Comparison of ENCODE assay signal across 15 cellular contexts in the genomic region with DNA sequence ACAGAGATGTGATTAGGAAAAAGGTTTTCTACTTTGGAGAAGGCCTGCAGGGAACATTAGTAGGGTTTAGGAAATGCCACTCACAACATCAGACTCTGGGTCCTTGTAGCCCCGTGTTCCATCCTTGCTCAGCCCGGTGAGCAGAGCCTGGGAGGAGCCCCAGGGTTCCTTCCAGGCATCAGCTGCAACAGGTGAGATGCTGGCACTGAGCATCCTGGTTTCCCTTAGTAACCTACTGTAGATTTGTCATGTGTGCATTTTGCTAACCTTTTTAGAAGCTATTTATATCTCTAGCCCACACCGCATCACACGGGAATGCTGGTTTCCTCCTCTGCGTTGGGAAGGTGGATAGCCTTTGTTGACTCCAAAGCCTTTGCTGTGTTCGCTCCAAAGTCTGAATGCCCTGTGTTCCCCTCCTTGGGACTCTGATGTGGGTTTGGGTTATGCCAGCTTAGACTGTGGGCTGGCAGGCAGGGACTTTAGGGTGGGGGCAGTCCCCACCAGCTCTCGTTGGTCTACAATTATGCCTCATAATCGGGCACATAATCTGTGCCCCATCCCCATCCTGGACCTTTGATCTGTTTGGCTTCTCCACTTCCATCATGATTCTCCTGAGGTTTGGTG.
A peak's percentile ranks its signal among the peaks of the same experiment; 100 is the strongest.
DNase-seq lines count a peak whose midpoint lies in the region; ATAC-seq and TF ChIP-seq lines count a peak whose summit lies in the region.
"Had no signal": no experiment of that assay in that cellular context is flagged by ENCODE, and none has a peak within 500 bp of the region (broad histone marks: within the 10 kb centered on the region; RNA-seq: fewer than 3 reads in every experiment).

No MANE protein-coding gene starts in this region.

- ATAC-seq in GM18498 (IDR thresholded peaks at IDR 0.05; ENCODE audit: unreplicated experiment), result no peak
- ATAC-seq: activated CD4-positive, CD25-positive, alpha-beta regulatory T cell treated with anti-CD3 and anti-CD28 coated beads, Interleukin-2, amount 50 U/mL, for 24 hours; PC-3 had no signal

- peak overlapping the region in 8 of 11 experiments; percentile 31 to 59 (median 48); a peak in 11 of 22 replicates for H3K9ac ChIP-seq in BLaER1 treated with 17β-estradiol and CSF1 and Interleukin-3, amounts not matched to agents 10 nM and 100 nM

- H3K9me3 ChIP-seq in BLaER1 treated with 17β-estradiol and CSF1 and Interleukin-3, amounts not matched to agents 10 nM and 100 nM (replicated peaks in 1 of 11), result no peaks in the 10 kb centered on the region
- H3K9me3 ChIP-seq in HEK293 (ENCODE audit: control insufficient read depth, insufficient read depth, low read depth, low read length) (no peaks in the 10 kb centered on the region), neutrophil (no peaks in the 10 kb centered on the region)
- H3K9me3 ChIP-seq in effector memory CD4-positive, alpha-beta T cell (ENCODE audit: control insufficient read depth, low read length), result no peaks in the 10 kb centered on the region
- H3K9me3 ChIP-seq: suprapubic skin had no signal

- peaks cover 0 to 64% (median 24%) of the 10 kb centered on the region in 11 experiments; a peak in 12 of 22 replicates for H3K36me3 ChIP-seq in BLaER1 treated with 17β-estradiol and CSF1 and Interleukin-3, amounts not matched to agents 10 nM and 100 nM
- peaks cover 0 to 50% of the 10 kb centered on the region in 2 experiments; a peak in 2 of 3 replicates for H3K36me3 ChIP-seq in HEK293 (ENCODE audit: control insufficient read depth in 2 of 2, insufficient read depth in 1 of 2, low read length in 2 of 2)
- peaks cover 5% of the 10 kb centered on the region for H3K36me3 ChIP-seq in neutrophil
- H3K36me3 ChIP-seq in effector memory CD4-positive, alpha-beta T cell (ENCODE audit: control insufficient read depth, insufficient read depth, low read length), result no peaks in the 10 kb centered on the region

- peak overlapping the region in 7 of 10 experiments; percentile 3 to 31 (median 12); a peak in 6 of 20 replicates for H3K4me3 ChIP-seq in BLaER1 treated with 17β-estradiol and CSF1 and Interleukin-3, amounts not matched to agents 10 nM and 100 nM
- no peak overlapping the region for H3K4me3 ChIP-seq in HEK293 (ENCODE audit: low read depth, low read length)
- peak overlapping the region; percentile 31 to 38 for H3K4me3 ChIP-seq in neutrophil (ENCODE audit: low read depth in 1 of 2, low read length in 1 of 2)
- no peak overlapping the region for H3K4me3 ChIP-seq in effector memory CD4-positive, alpha-beta T cell (ENCODE audit: insufficient read depth, low read depth, low read length, poor library complexity, severe bottlenecking)
- H3K4me3 ChIP-seq: suprapubic skin had no signal

- POLR2A ChIA-PET in HEK293 (lab: Yijun Ruan, JAX), result no interaction called here

- H3K27me3 ChIP-seq in BLaER1 treated with 17β-estradiol and CSF1 and Interleukin-3, amounts not matched to agents 10 nM and 100 nM, result peaks cover 0 to 7% (median 0%) of the 10 kb centered on the region in 11 experiments; a peak in 3 of 22 replicates
- no peaks in the 10 kb centered on the region for H3K27me3 ChIP-seq in neutrophil
- no peaks in the 10 kb centered on the region for H3K27me3 ChIP-seq in effector memory CD4-positive, alpha-beta T cell (replicated peaks; ENCODE audit: control insufficient read depth, insufficient read depth, low read length, poor library complexity, severe bottlenecking)
- H3K27me3 ChIP-seq: suprapubic skin had no signal

- no peak for TF ChIP-seq CTCF in HEK293 (tag by site-specific recombination; IDR thresholded peaks at IDR 0.05)
- TF ChIP-seq CTCF in neutrophil (IDR thresholded peaks at IDR 0.05), result no peak

- CTCF ChIA-PET in HEK293 (lab: Yijun Ruan, JAX), result no interaction called here

- peaks cover 81 to 88% (median 86%) of the 10 kb centered on the region in 10 experiments for H3K4me1 ChIP-seq in BLaER1 treated with 17β-estradiol and CSF1 and Interleukin-3, amounts not matched to agents 10 nM and 100 nM
- H3K4me1 ChIP-seq in HEK293 (ENCODE audit: control insufficient read depth, insufficient read depth, low read length), result peaks cover 12% of the 10 kb centered on the region
- H3K4me1 ChIP-seq in neutrophil (ENCODE audit: control insufficient read depth in 1 of 2, insufficient read depth in 1 of 2, low read depth in 1 of 2, low read length in 1 of 2), result peaks cover 70 to 76% of the 10 kb centered on the region in 2 experiments
- H3K4me1 ChIP-seq in effector memory CD4-positive, alpha-beta T cell (ENCODE audit: control insufficient read depth, insufficient read depth, low read length, poor library complexity, severe bottlenecking), result peaks cover 5% of the 10 kb centered on the region

- no peak for DNase-seq in NOMO-1 treated with dmso at 0.1 percent for 144 hours (lab: John Stamatoyannopoulos, UW; ENCODE audit: unreplicated experiment)
- no peak for DNase-seq in effector memory CD4-positive, alpha-beta T cell
- no peak for DNase-seq in SKM-1 treated with dmso at 0.1 percent for 144 hours (lab: John Stamatoyannopoulos, UW; ENCODE audit: unreplicated experiment)
- DNase-seq: activated naive CD8-positive, alpha-beta T cell treated with anti-CD3 and anti-CD28 coated beads, Interleukin-2, amount 10 ng/mL, durations not matched to agents 7 days and 5 days; DMS53; occipital lobe; PC-3; small intestine had no signal

- H3K4me2 ChIP-seq in BLaER1 treated with 17β-estradiol and CSF1 and Interleukin-3, amounts not matched to agents 10 nM and 100 nM, result peak overlapping the region; percentile 78 to 97 (median 91)

- H3K27ac ChIP-seq in BLaER1 treated with 17β-estradiol and CSF1 and Interleukin-3, amounts not matched to agents 10 nM and 100 nM, result peak overlapping the region in 9 of 11 experiments; percentile 0 to 87 (median 32); a peak in 9 of 22 replicates
- no peak overlapping the region for H3K27ac ChIP-seq in HEK293 (ENCODE audit: extremely low read depth, low read depth, low read length)
- H3K27ac ChIP-seq in cingulate gyrus (ENCODE audit: low read depth, low read length), result peak overlapping the region; percentile 12
- peak overlapping the region; percentile 92 for H3K27ac ChIP-seq in neutrophil
- no peak overlapping the region for H3K27ac ChIP-seq in effector memory CD4-positive, alpha-beta T cell (ENCODE audit: insufficient read depth, low read length, poor library complexity, severe bottlenecking)

- peaks cover 78 to 98% (median 93%) of the 10 kb centered on the region in 11 experiments for H4K20me1 ChIP-seq in BLaER1 treated with 17β-estradiol and CSF1 and Interleukin-3, amounts not matched to agents 10 nM and 100 nM

TF ChIP-seq in HEK293, 187 proteins besides CTCF, POLR2A, EP300 and RAD21:
- TF ChIP-seq, protein P1, sequence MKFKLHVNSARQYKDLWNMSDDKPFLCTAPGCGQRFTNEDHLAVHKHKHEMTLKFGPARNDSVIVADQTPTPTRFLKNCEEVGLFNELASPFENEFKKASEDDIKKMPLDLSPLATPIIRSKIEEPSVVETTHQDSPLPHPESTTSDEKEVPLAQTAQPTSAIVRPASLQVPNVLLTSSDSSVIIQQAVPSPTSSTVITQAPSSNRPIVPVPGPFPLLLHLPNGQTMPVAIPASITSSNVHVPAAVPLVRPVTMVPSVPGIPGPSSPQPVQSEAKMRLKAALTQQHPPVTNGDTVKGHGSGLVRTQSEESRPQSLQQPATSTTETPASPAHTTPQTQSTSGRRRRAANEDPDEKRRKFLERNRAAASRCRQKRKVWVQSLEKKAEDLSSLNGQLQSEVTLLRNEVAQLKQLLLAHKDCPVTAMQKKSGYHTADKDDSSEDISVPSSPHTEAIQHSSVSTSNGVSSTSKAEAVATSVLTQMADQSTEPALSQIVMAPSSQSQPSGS (tag by site-specific recombination; IDR thresholded peaks at IDR 0.05; ENCODE audit: low read depth), result no peak
- TF ChIP-seq SCRT2 (tag by site-specific recombination; IDR thresholded peaks at IDR 0.05) (peak; percentile 82), ZNF624 (tag by site-specific recombination; IDR thresholded peaks at IDR 0.05) (no peak), ZNF629 (tag by site-specific recombination; IDR thresholded peaks at IDR 0.05) (no peak)
- TF ChIP-seq, protein P2, sequence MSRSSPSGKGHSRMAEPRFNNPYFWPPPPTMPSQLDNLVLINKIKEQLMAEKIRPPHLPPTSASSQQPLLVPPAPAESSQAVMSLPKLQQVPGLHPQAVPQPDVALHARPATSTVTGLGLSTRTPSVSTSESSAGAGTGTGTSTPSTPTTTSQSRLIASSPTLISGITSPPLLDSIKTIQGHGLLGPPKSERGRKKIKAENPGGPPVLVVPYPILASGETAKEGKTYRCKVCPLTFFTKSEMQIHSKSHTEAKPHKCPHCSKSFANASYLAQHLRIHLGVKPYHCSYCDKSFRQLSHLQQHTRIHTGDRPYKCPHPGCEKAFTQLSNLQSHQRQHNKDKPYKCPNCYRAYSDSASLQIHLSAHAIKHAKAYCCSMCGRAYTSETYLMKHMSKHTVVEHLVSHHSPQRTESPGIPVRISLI (tag by site-specific recombination; IDR thresholded peaks at IDR 0.05), result no peak

Comparison
In these comparisons a context has a peak if more than half of its experiments do, and no peak if none do; other contexts are left out.
1. H3K27ac ChIP-seq: peak in BLaER1 treated with 17β-estradiol and CSF1 and Interleukin-3, amounts not matched to agents 10 nM and 100 nM (9 of 11), cingulate gyrus (single experiment) and neutrophil (single experiment); none in HEK293 (single experiment) and effector memory CD4-positive, alpha-beta T cell (single experiment).
2. H3K4me3 ChIP-seq: peak in BLaER1 treated with 17β-estradiol and CSF1 and Interleukin-3, amounts not matched to agents 10 nM and 100 nM (7 of 10) and neutrophil (2 of 2); none in HEK293 (single experiment) and effector memory CD4-positive, alpha-beta T cell (single experiment).